26 cellular contexts compared by ENCODE assay signal in genomic region chr11:44947114-44947513, GRCh38. TPM values are rescaled to one million over a fixed set of nuclear protein-coding genes. Genes with fewer than 3 reads are reported as not detected.
DNase-seq lines count a peak whose midpoint lies in the region; ATAC-seq and TF ChIP-seq lines count a peak whose summit lies in the region.
"Had no signal": no experiment of that assay in that cellular context is flagged by ENCODE, and none has a peak within 500 bp of the region (broad histone marks: within the 10 kb centered on the region; RNA-seq: fewer than 3 reads in every experiment).

No MANE protein-coding gene starts in this region.

- intact Hi-C loops in heart left ventricle (cut with DNase I) (loop anchor here in 4 of 10 donors (5.0 to 10.0 kb wide), 4 partner anchors 75 to 388 kb away; no protein-coding TSS in a partner anchor), left ventricle myocardium superior (cut with micrococcal nuclease) (no loop called here), thyroid gland (cut with DNase I) (no loop called here)

- no peak overlapping the region for H3K27ac Mint-ChIP-seq in endothelial cell (ENCODE audit: unreplicated experiment)
- H3K27ac Mint-ChIP-seq: activated CD4-positive, alpha-beta memory T cell treated with anti-CD3 and anti-CD28 coated beads for 36 hours; HFFc6; WTC11 had no signal

- peaks cover 11% of the 10 kb centered on the region for H3K36me3 Mint-ChIP-seq in endothelial cell (ENCODE audit: low read depth, unreplicated experiment)
- H3K36me3 Mint-ChIP-seq: activated CD4-positive, alpha-beta memory T cell treated with anti-CD3 and anti-CD28 coated beads for 36 hours; WTC11 had no signal

- H3K9me2 ChIP-seq in MM.1S (replicated peaks; ENCODE audit: insufficient read depth, low read length), result no peaks in the 10 kb centered on the region

- H3K4me1 ChIP-seq in heart left ventricle (peaks cover 0 to 85% (median 49%) of the 10 kb centered on the region in 12 donors), neuronal stem cell (ENCODE audit: control insufficient read depth in 2 of 2, insufficient read depth in 1 of 2, low read depth in 1 of 2, low read length in 2 of 2) (peaks cover 5 to 58% of the 10 kb centered on the region in 2 donors), thyroid gland (peaks cover 40 to 79% of the 10 kb centered on the region in 2 donors), MM.1S (ENCODE audit: low read length) (0 out of 2 replicates have a peak, but pooled peaks cover 9% of the 10 kb centered on the region)
- H3K4me1 ChIP-seq: BE2C had no signal

- no peak overlapping the region for H2AFZ ChIP-seq in neuronal stem cell (ENCODE audit: low read length)
- H2AFZ ChIP-seq in MM.1S (ENCODE audit: low read length), result no peak overlapping the region

- no peak overlapping the region for H2BK12ac ChIP-seq in neuronal stem cell (ENCODE audit: low read length)

- no peaks in the 10 kb centered on the region for H3K9me3 ChIP-seq in heart left ventricle
- H3K9me3 ChIP-seq in neuronal stem cell (replicated peaks in 1 of 2; ENCODE audit: control insufficient read depth in 2 of 2, insufficient read depth in 1 of 2, low read depth in 1 of 2, low read length in 2 of 2), result no peaks in the 10 kb centered on the region
- no peaks in the 10 kb centered on the region for H3K9me3 ChIP-seq in thyroid gland
- no peaks in the 10 kb centered on the region for H3K9me3 ChIP-seq in MM.1S (replicated peaks; ENCODE audit: insufficient read depth, low read length)
- H3K9me3 ChIP-seq: adrenal gland, BE2C, ovary, right lobe of liver had no signal

- no peak for TF ChIP-seq CTCF in heart left ventricle (IDR thresholded peaks at IDR 0.05)
- TF ChIP-seq CTCF in endothelial cell (IDR thresholded peaks at IDR 0.05; ENCODE audit: unreplicated experiment), result no peak
- TF ChIP-seq CTCF in thyroid gland (IDR thresholded peaks at IDR 0.05), result no peak
- no peak for TF ChIP-seq CTCF in MM.1S (IDR thresholded peaks at IDR 0.05; ENCODE audit: low read length)

- peak overlapping the region; percentile 0 for H2BK15ac ChIP-seq in neuronal stem cell (ENCODE audit: low read length)

- H3K9me3 Mint-ChIP-seq in endothelial cell (ENCODE audit: unreplicated experiment), result no peaks in the 10 kb centered on the region
- H3K9me3 Mint-ChIP-seq: activated CD4-positive, alpha-beta memory T cell treated with anti-CD3 and anti-CD28 coated beads for 36 hours; HFFc6; WTC11 had no signal

- 0 out of 2 replicates have a peak, but pooled peaks cover 4% of the 10 kb centered on the region for H3K79me2 ChIP-seq in MM.1S (ENCODE audit: low read length)

- H3K27me3 Mint-ChIP-seq in endothelial cell (ENCODE audit: unreplicated experiment), result peaks cover 19% of the 10 kb centered on the region
- H3K27me3 Mint-ChIP-seq: activated CD4-positive, alpha-beta memory T cell treated with anti-CD3 and anti-CD28 coated beads for 36 hours had no signal

- peak overlapping the region; percentile 56 for H2AK5ac ChIP-seq in neuronal stem cell (ENCODE audit: low read depth, low read length)

- H3K27ac ChIP-seq in heart left ventricle (peak overlapping the region; percentile 8 to 84 (median 70)), neuronal stem cell (replicated peaks; ENCODE audit: low read length) (no peak overlapping the region), thyroid gland (peak overlapping the region; percentile 27 to 60 (median 33)), MM.1S (ENCODE audit: low read length) (no peak overlapping the region)
- H3K27ac ChIP-seq: ovary had no signal

- peak overlapping the region; percentile 63 for H3K18ac ChIP-seq in neuronal stem cell (ENCODE audit: low read length)

- DNase-seq in heart left ventricle (no peak), left ventricle myocardium superior (no peak), endothelial cell (ENCODE audit: low spot score) (no peak), neuronal stem cell (ENCODE audit: low spot score) (no peak), thyroid gland (no peak), MM.1S (no peak), inferior parietal cortex (ENCODE audit: extremely low spot score) (no peak), NCI-H2227 treated with DMSO at 0.1 percent for 48 hours (lab: John Stamatoyannopoulos, UW) (no peak)
- DNase-seq: activated CD4-positive, alpha-beta memory T cell treated with anti-CD3 and anti-CD28 coated beads for 36 hours; activated gamma-delta T cell treated with Interleukin-2 at 50 U/mL for 16 hours; BE2C; DND-41; head of caudate nucleus; HFFc6; Karpas-422; mammary epithelial cell; NCI-H1048; NCI-H1930; NCI-H774; ovary; stimulated activated CD8-positive, alpha-beta memory T cell treated with anti-CD3 and anti-CD28 coated beads, Interleukin-4, amount 100 ng/mL, for 48 hours; T1000 had no signal

- H3K4me2 ChIP-seq in neuronal stem cell (ENCODE audit: insufficient read depth, low read length, poor library complexity, severe bottlenecking), result no peak overlapping the region
- H3K4me2 ChIP-seq in MM.1S (ENCODE audit: low read depth, low read length), result no peak overlapping the region

- TF ChIP-seq POLR2A in heart left ventricle (IDR thresholded peaks at IDR 0.05) (no peak), thyroid gland (IDR thresholded peaks at IDR 0.05) (no peak)

- H3K23ac ChIP-seq in neuronal stem cell (ENCODE audit: low read depth, low read length, poor library complexity), result no peak overlapping the region

- H2BK5ac ChIP-seq in neuronal stem cell (ENCODE audit: low read length), result no peak overlapping the region

- H4K91ac ChIP-seq in neuronal stem cell (ENCODE audit: low read depth, low read length, poor library complexity), result no peak overlapping the region

- H3K79me1 ChIP-seq in neuronal stem cell (ENCODE audit: low read depth, low read length), result peaks cover 39% of the 10 kb centered on the region

- no peak overlapping the region for H3K14ac ChIP-seq in neuronal stem cell (ENCODE audit: low read length)

- H2BK120ac ChIP-seq in neuronal stem cell (ENCODE audit: low read depth, low read length), result no peak overlapping the region

- H3K4me3 Mint-ChIP-seq in endothelial cell (ENCODE audit: unreplicated experiment), result peak overlapping the region; percentile 31
- H3K4me3 Mint-ChIP-seq: activated CD4-positive, alpha-beta memory T cell treated with anti-CD3 and anti-CD28 coated beads for 36 hours; HFFc6 had no signal

- ATAC-seq in heart left ventricle (no peak), left ventricle myocardium superior (no peak)
- ATAC-seq: WTC11 had no signal

- no peak overlapping the region for H3K4ac ChIP-seq in neuronal stem cell (ENCODE audit: low read length)

- no peaks in the 10 kb centered on the region for H3K27me3 ChIP-seq in heart left ventricle
- H3K27me3 ChIP-seq in neuronal stem cell (ENCODE audit: control insufficient read depth in 3 of 3, insufficient read depth in 3 of 3, low read depth in 1 of 3, low read length in 3 of 3), result peaks cover 0 to 3% (median 0%) of the 10 kb centered on the region in 3 experiments
- no peaks in the 10 kb centered on the region for H3K27me3 ChIP-seq in thyroid gland
- H3K27me3 ChIP-seq in MM.1S (replicated peaks; ENCODE audit: insufficient read depth, low read length), result no peaks in the 10 kb centered on the region
- H3K27me3 ChIP-seq: adrenal gland, ovary had no signal

- peaks cover 46% of the 10 kb centered on the region for H3K4me1 Mint-ChIP-seq in endothelial cell (ENCODE audit: unreplicated experiment)

- H4K20me1 ChIP-seq in MM.1S (ENCODE audit: insufficient read depth, low read length), result no peaks in the 10 kb centered on the region

- 38 to 55% (median 49%) methylated on average over 9 of the region's 9 CpGs for WGBS in heart left ventricle, 4 donors
- no CpG with 5 or more reads among the region's 9 CpGs for WGBS in neuronal stem cell (ENCODE audit: extremely low coverage in 2 of 2, insufficient read length in 2 of 2, insufficient replicate concordance in 1 of 2), 2 donors
- 54 to 74% methylated on average over 9 of the region's 9 CpGs for WGBS in thyroid gland, 2 donors

- no peaks in the 10 kb centered on the region for H3F3A ChIP-seq in MM.1S (ENCODE audit: insufficient read depth, low read length)

- H3K4me3 ChIP-seq in heart left ventricle, result no peak overlapping the region
- H3K4me3 ChIP-seq in neuronal stem cell (ENCODE audit: low read length in 2 of 2), result no peak overlapping the region
- H3K4me3 ChIP-seq in thyroid gland (replicated peaks in 1 of 3), result no peak overlapping the region
- H3K4me3 ChIP-seq in MM.1S (ENCODE audit: low read length), result no peak overlapping the region
- H3K4me3 ChIP-seq: adrenal gland, coronary artery, ovary, right lobe of liver had no signal

- no peak overlapping the region for H4K8ac ChIP-seq in neuronal stem cell (ENCODE audit: low read depth, low read length)

- H3K36me3 ChIP-seq in heart left ventricle (no peaks in the 10 kb centered on the region), neuronal stem cell (replicated peaks in 1 of 2; ENCODE audit: control insufficient read depth in 2 of 2, insufficient read depth in 2 of 2, low read length in 2 of 2) (peaks cover 0 to 12% of the 10 kb centered on the region in 2 donors), thyroid gland (no peaks in the 10 kb centered on the region), MM.1S (replicated peaks; ENCODE audit: insufficient read depth, low read length) (no peaks in the 10 kb centered on the region)
- H3K36me3 ChIP-seq: adrenal gland, BE2C, ovary, right lobe of liver had no signal

- no peak overlapping the region for H3K9ac ChIP-seq in neuronal stem cell (ENCODE audit: low read depth, low read length, poor library complexity)
- no peak overlapping the region for H3K9ac ChIP-seq in MM.1S (ENCODE audit: low read length)

RNA-seq across cellular contexts. Expression of gene TP53I11, which starts 3.6 kb away (rescaled TPM):
- 10 to 100 TPM; 24.0 to 75.0 (median 39.4) TPM for total RNA-seq in heart left ventricle
- polyA plus RNA-seq in heart left ventricle, result 10 to 100 TPM; 34.9 to 91.3 TPM
- total RNA-seq in left ventricle myocardium superior, result 45.5 TPM
- total RNA-seq in endothelial cell (ENCODE audit: unreplicated experiment), result 149 TPM
- polyA plus RNA-seq in neuronal stem cell (2013, experiment 1 of 2), result 235 TPM
- polyA plus RNA-seq in neuronal stem cell (2013, experiment 2 of 2), result 227 TPM
- total RNA-seq in thyroid gland, result 10 to 100 TPM; 21.7 to 34.0 (median 30.9) TPM

Comparison
In these comparisons a context has a peak if more than half of its experiments do, and no peak if none do; other contexts are left out.
1. H3K27ac ChIP-seq: peak in heart left ventricle (12 of 12) and thyroid gland (3 of 3); none in neuronal stem cell (single experiment) and MM.1S (single experiment).